ENCODE assay signal across 11 cellular contexts in the genomic region with DNA sequence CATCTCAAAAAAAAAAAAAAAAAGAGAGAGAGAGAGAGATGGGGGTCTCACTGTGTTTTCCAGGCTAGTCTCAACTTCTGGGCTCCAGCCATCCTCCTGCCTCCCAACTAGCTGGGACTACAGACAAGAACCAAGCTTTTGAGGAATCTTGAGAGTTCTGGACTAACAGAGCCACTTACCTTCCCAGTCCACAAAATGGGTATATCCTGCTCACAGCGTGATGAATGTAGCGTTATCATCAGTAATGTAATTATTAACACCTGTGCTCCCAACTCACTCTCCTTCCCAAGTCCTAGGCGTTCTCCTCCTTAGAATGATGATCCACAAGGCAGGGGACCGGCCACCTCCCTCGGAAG. TPM values are rescaled to one million over a fixed set of nuclear protein-coding genes. Genes with fewer than 3 reads are reported as not detected.
DNase-seq lines count a peak whose midpoint lies in the region; ATAC-seq and TF ChIP-seq lines count a peak whose summit lies in the region.
"Had no signal": no experiment of that assay in that cellular context is flagged by ENCODE, and none has a peak within 500 bp of the region (broad histone marks: within the 10 kb centered on the region; RNA-seq: fewer than 3 reads in every experiment).

No MANE protein-coding gene starts in this region.

- H3K36me3 Mint-ChIP-seq in activated T-cell treated with anti-CD3 and anti-CD28 coated beads, Interleukin-2, amount 50 U/mL, for 72 hours (ENCODE audit: insufficient read depth in 2 of 2), result peaks cover 0 to 2% of the 10 kb centered on the region in 2 donors
- H3K36me3 Mint-ChIP-seq in T-cell, result no peaks in the 10 kb centered on the region
- no peaks in the 10 kb centered on the region for H3K36me3 Mint-ChIP-seq in stimulated activated effector memory CD8-positive, alpha-beta T cell treated with anti-CD3 and anti-CD28 coated beads, Interleukin-12 subunit alpha, Interleukin-12 subunit beta, amount 100 ng/mL, for 72 hours

- intact Hi-C loops in posterior vena cava (cut with DNase I), result no loop called here

- peaks cover 18% of the 10 kb centered on the region for H3K4me1 Mint-ChIP-seq in activated T-cell treated with anti-CD3 and anti-CD28 coated beads, Interleukin-2, amount 50 U/mL, for 72 hours (ENCODE audit: low read depth)
- peaks cover 5 to 9% (median 8%) of the 10 kb centered on the region in 3 donors for H3K4me1 Mint-ChIP-seq in T-cell
- peaks cover 9% of the 10 kb centered on the region for H3K4me1 Mint-ChIP-seq in stimulated activated effector memory CD8-positive, alpha-beta T cell treated with anti-CD3 and anti-CD28 coated beads, Interleukin-12 subunit alpha, Interleukin-12 subunit beta, amount 100 ng/mL, for 72 hours

- no peaks in the 10 kb centered on the region for H3K27me3 Mint-ChIP-seq in activated T-cell treated with anti-CD3 and anti-CD28 coated beads, Interleukin-2, amount 50 U/mL, for 72 hours (ENCODE audit: low read depth)
- H3K27me3 Mint-ChIP-seq in T-cell, result peaks cover 8 to 34% of the 10 kb centered on the region in 2 donors

- H3K4me3 ChIP-seq in foreskin fibroblast (ENCODE audit: low read depth in 1 of 2, low read length in 2 of 2), result peak overlapping the region; percentile 26 to 46

- ATAC-seq in activated T-cell treated with anti-CD3 and anti-CD28 coated beads, Interleukin-2, amount 50 U/mL, for 72 hours (replicated peaks in 1 of 2), result no peak
- ATAC-seq in T-cell (replicated peaks in 1 of 4) (no peak), GM21528 (IDR thresholded peaks at IDR 0.05; ENCODE audit: low FRiP score, unreplicated experiment) (no peak), HG02938 (IDR thresholded peaks at IDR 0.05; ENCODE audit: unreplicated experiment) (no peak)
- ATAC-seq in stimulated activated effector memory CD8-positive, alpha-beta T cell treated with anti-CD3 and anti-CD28 coated beads, Interleukin-12 subunit alpha, Interleukin-12 subunit beta, amount 100 ng/mL, for 72 hours, result no peak

- no peak for DNase-seq in activated T-cell treated with anti-CD3 and anti-CD28 coated beads, Interleukin-2, amount 50 U/mL, for 72 hours
- no peak for DNase-seq in activated T-cell treated with anti-CD3 and anti-CD28 coated beads for 4 hours
- no peak for DNase-seq in T-cell
- DNase-seq in foreskin fibroblast, result no peak
- no peak for DNase-seq in stimulated activated effector memory CD8-positive, alpha-beta T cell treated with anti-CD3 and anti-CD28 coated beads, Interleukin-12 subunit alpha, Interleukin-12 subunit beta, amount 100 ng/mL, for 72 hours (ENCODE audit: low spot score in 2 of 2)
- DNase-seq in posterior vena cava (ENCODE audit: low spot score), result no peak
- DNase-seq: activated CD4-positive, alpha-beta T cell treated with anti-CD3 and anti-CD28 coated beads, Interleukin-2, amount 50 U/mL, for 1 hour; caudate nucleus; KG1 had no signal

- CTCF ChIA-PET in T-cell (lab: Charles Lee), result interaction anchor here (0.5 to 0.7 kb wide), 4 partner anchors 10 to 170 kb away, joined by 3 to 4 read pairs (median 4); no protein-coding TSS in a partner anchor

- POLR2A ChIA-PET in T-cell (lab: Charles Lee), result interaction anchor here in 1 of 2 donors (0.6 to 0.7 kb wide), 2 partner anchors 39 to 140 kb away, joined by 3 to 7 read pairs; no protein-coding TSS in a partner anchor

- H3K9me3 Mint-ChIP-seq in activated T-cell treated with anti-CD3 and anti-CD28 coated beads, Interleukin-2, amount 50 U/mL, for 72 hours, result no peaks in the 10 kb centered on the region
- H3K9me3 Mint-ChIP-seq in T-cell, result no peaks in the 10 kb centered on the region
- H3K9me3 Mint-ChIP-seq in stimulated activated effector memory CD8-positive, alpha-beta T cell treated with anti-CD3 and anti-CD28 coated beads, Interleukin-12 subunit alpha, Interleukin-12 subunit beta, amount 100 ng/mL, for 72 hours, result no peaks in the 10 kb centered on the region

- H3K4me3 Mint-ChIP-seq in activated T-cell treated with anti-CD3 and anti-CD28 coated beads, Interleukin-2, amount 50 U/mL, for 72 hours, result peak overlapping the region; percentile 73 to 80
- H3K4me3 Mint-ChIP-seq in T-cell, result peak overlapping the region; percentile 21 to 72 (median 60)
- peak overlapping the region; percentile 51 for H3K4me3 Mint-ChIP-seq in stimulated activated effector memory CD8-positive, alpha-beta T cell treated with anti-CD3 and anti-CD28 coated beads, Interleukin-12 subunit alpha, Interleukin-12 subunit beta, amount 100 ng/mL, for 72 hours

- no peak overlapping the region for H3K27ac Mint-ChIP-seq in activated T-cell treated with anti-CD3 and anti-CD28 coated beads, Interleukin-2, amount 50 U/mL, for 72 hours
- no peak overlapping the region for H3K27ac Mint-ChIP-seq in T-cell
- no peak overlapping the region for H3K27ac Mint-ChIP-seq in stimulated activated effector memory CD8-positive, alpha-beta T cell treated with anti-CD3 and anti-CD28 coated beads, Interleukin-12 subunit alpha, Interleukin-12 subunit beta, amount 100 ng/mL, for 72 hours

- TF ChIP-seq CTCF in foreskin fibroblast (IDR thresholded peaks at IDR 0.05; ENCODE audit: low read depth, low read length), result no peak

RNA-seq across cellular contexts. Expression of a gene that starts 4.6 kb away (rescaled TPM):
- 1 to 10 TPM; 3.1 to 3.8 TPM for total RNA-seq in activated T-cell treated with anti-CD3 and anti-CD28 coated beads, Interleukin-2, amount 50 U/mL, for 72 hours
- total RNA-seq in T-cell, result 1 to 10 TPM in 3 of 5 donors, under 1 TPM in 1, not detected in 1; 0.85 to 2.3 (median 1.5) TPM
- under 1 TPM in 1 of 2 donors, not detected in 1; 1.00 TPM for total RNA-seq in posterior vena cava

RNA-seq across cellular contexts. Expression of a gene that starts 33.6 kb away (rescaled TPM):
- 10 to 100 TPM; 13.2 to 15.7 TPM for total RNA-seq in activated T-cell treated with anti-CD3 and anti-CD28 coated beads, Interleukin-2, amount 50 U/mL, for 72 hours
- total RNA-seq in T-cell, result 1 to 10 TPM; 1.3 to 3.6 (median 1.7) TPM
- 1 to 10 TPM; 1.2 to 2.0 TPM for total RNA-seq in posterior vena cava

RNA-seq across cellular contexts. Expression of a gene that starts 33.7 kb away (rescaled TPM):
- total RNA-seq in activated T-cell treated with anti-CD3 and anti-CD28 coated beads, Interleukin-2, amount 50 U/mL, for 72 hours, result 10 to 100 TPM; 39.4 to 44.7 TPM
- total RNA-seq in T-cell, result 10 to 100 TPM; 25.9 to 41.3 (median 37.4) TPM
- total RNA-seq in posterior vena cava, result 10 to 100 TPM; 16.8 to 22.6 TPM
